ENCODE assay signal across 29 cellular contexts in the genomic region with DNA sequence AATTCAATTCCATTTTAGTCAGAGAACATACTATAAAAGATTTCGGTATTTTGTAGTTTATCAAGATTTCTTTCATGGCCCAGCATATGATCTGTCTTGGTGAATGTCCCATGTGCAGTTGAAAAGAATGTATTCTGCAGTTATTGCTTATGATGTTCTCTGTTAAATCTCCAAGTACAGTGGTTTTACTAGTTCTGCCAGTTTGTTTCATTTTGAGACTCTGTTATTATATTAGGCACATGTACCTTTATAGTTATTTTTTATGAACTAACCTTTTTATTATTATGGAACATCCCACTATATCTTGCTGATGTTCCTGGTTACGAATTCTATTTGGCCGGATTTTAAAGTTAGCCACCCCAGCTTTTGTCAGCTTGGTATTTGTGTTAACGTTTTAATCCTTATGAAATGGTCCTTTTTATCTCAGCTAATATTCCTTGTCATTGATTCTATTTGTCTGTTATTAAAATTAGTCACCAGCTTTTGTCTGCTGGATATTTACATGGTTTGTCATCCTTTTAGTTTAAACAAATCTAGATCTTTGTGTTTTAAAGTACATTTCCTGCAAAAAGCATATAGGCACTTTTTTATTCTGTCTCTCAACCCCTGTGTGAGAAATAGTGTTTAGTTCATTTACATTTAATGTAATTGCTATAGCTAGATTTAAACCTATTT. TPM values are rescaled to one million over a fixed set of nuclear protein-coding genes. Genes with fewer than 3 reads are reported as not detected.
DNase-seq lines count a peak whose midpoint lies in the region; ATAC-seq and TF ChIP-seq lines count a peak whose summit lies in the region.
"Had no signal": no experiment of that assay in that cellular context is flagged by ENCODE, and none has a peak within 500 bp of the region (broad histone marks: within the 10 kb centered on the region; RNA-seq: fewer than 3 reads in every experiment).

No MANE protein-coding gene starts in this region.

- H3K9me3 Mint-ChIP-seq in endodermal cell (no peaks in the 10 kb centered on the region), nephron progenitor cell (no peaks in the 10 kb centered on the region)
- H3K9me3 Mint-ChIP-seq: activated CD4-positive, alpha-beta T cell treated with anti-CD3 and anti-CD28 coated beads, Interleukin-2, amount 10 ng/mL, durations not matched to agents 7 days and 5 days; activated naive CD8-positive, alpha-beta T cell treated with anti-CD3 and anti-CD28 coated beads, Interleukin-2, amount 50 U/mL, for 24 hours; stimulated activated naive CD8-positive, alpha-beta T cell treated with anti-CD3 and anti-CD28 coated beads, Interleukin-15, amount 100 ng/mL, for 72 hours; T-helper 2 cell treated with Interferon-gamma antibody and Interleukin-4, amounts not matched to agents 5 μg/mL and 100 μg/mL, for 36 hours had no signal

- ATAC-seq in aorta (ENCODE audit: low FRiP score) (no peak), upper lobe of left lung (ENCODE audit: low FRiP score in 2 of 2) (no peak)
- ATAC-seq: activated naive CD8-positive, alpha-beta T cell treated with anti-CD3 and anti-CD28 coated beads, Interleukin-2, amount 50 U/mL, for 24 hours; stimulated activated naive CD8-positive, alpha-beta T cell treated with anti-CD3 and anti-CD28 coated beads, Interleukin-15, amount 100 ng/mL, for 72 hours had no signal

- no peaks in the 10 kb centered on the region for H3K9me3 ChIP-seq in endodermal cell (ENCODE audit: control insufficient read depth, low read length)
- H3K9me3 ChIP-seq in aorta (ENCODE audit: control insufficient read depth, low read length) = no peaks in the 10 kb centered on the region
- no peaks in the 10 kb centered on the region for H3K9me3 ChIP-seq in upper lobe of left lung
- H3K9me3 ChIP-seq: breast epithelium, SK-N-SH, tibial nerve had no signal

- DNase-seq in EH (ENCODE audit: low read depth) (peak; percentile 46), M059J (ENCODE audit: low read depth) (peak; percentile 22), endodermal cell (no peak), nephron progenitor cell (no peak), aorta (no peak), upper lobe of left lung (no peak), RPMI8226 (no peak), medulla oblongata (ENCODE audit: extremely low spot score) (no peak)
- DNase-seq: activated CD4-positive, alpha-beta T cell treated with anti-CD3 and anti-CD28 coated beads, Interleukin-2, amount 10 ng/mL, durations not matched to agents 7 days and 5 days; activated naive CD8-positive, alpha-beta T cell treated with anti-CD3 and anti-CD28 coated beads, Interleukin-2, amount 50 U/mL, for 24 hours; DMS79 treated with DMSO at 0.1 percent for 48 hours; GOT3; islet precursor cell; KBM-7; NCI-H1436 treated with DMSO at 0.1 percent for 48 hours; NCI-H2171; NCI-H524 treated with DMSO at 0.1 percent for 48 hours; retina; SK-N-SH; stimulated activated CD4-positive, alpha-beta T cell treated with anti-CD3 and anti-CD28 coated beads, Interleukin-4, amount 100 ng/mL, for 24 hours; stimulated activated naive CD8-positive, alpha-beta T cell treated with anti-CD3 and anti-CD28 coated beads, Interleukin-15, amount 100 ng/mL, for 72 hours; WERI-Rb-1 had no signal

- H3K36me3 ChIP-seq in endodermal cell (ENCODE audit: control insufficient read depth, insufficient read depth, low read length) (peaks cover 26% of the 10 kb centered on the region), aorta (ENCODE audit: control insufficient read depth in 1 of 2, insufficient read depth in 2 of 2, low read length in 1 of 2) (peaks cover 0 to 3% of the 10 kb centered on the region in 2 donors), upper lobe of left lung (peaks cover 2 to 22% (median 5%) of the 10 kb centered on the region in 4 donors)

- H3K4me1 Mint-ChIP-seq in endodermal cell = no peaks in the 10 kb centered on the region
- H3K4me1 Mint-ChIP-seq in nephron progenitor cell = no peaks in the 10 kb centered on the region

- no peak overlapping the region for H3K9ac ChIP-seq in endodermal cell (ENCODE audit: extremely low read depth, low read length, poor library complexity, severe bottlenecking)
- H3K9ac ChIP-seq: SK-N-SH had no signal

- intact Hi-C loops in aorta (cut with DNase I) = no loop called here

- H3K27me3 ChIP-seq in endodermal cell (ENCODE audit: control insufficient read depth, insufficient read depth, low read length, poor library complexity, severe bottlenecking) = no peaks in the 10 kb centered on the region
- no peaks in the 10 kb centered on the region for H3K27me3 ChIP-seq in aorta (ENCODE audit: control insufficient read depth in 1 of 2, insufficient read depth in 2 of 2, low read length in 1 of 2)
- no peaks in the 10 kb centered on the region for H3K27me3 ChIP-seq in upper lobe of left lung
- H3K27me3 ChIP-seq: breast epithelium, hepatocyte, tibial nerve had no signal

- H3K36me3 Mint-ChIP-seq in endodermal cell (ENCODE audit: low read depth) (peaks cover 12% of the 10 kb centered on the region), nephron progenitor cell (ENCODE audit: low read depth) (peaks cover 34% of the 10 kb centered on the region)

- no peak for TF ChIP-seq POLR2A in upper lobe of left lung (IDR thresholded peaks at IDR 0.05)

- H3K4me3 ChIP-seq in endodermal cell (ENCODE audit: low read length) = no peak overlapping the region
- no peak overlapping the region for H3K4me3 ChIP-seq in aorta (ENCODE audit: low read length in 2 of 2)
- no peak overlapping the region for H3K4me3 ChIP-seq in upper lobe of left lung
- H3K4me3 ChIP-seq: breast epithelium, hepatocyte, tibial nerve had no signal

- TF ChIP-seq CTCF in endodermal cell (conservative IDR thresholded peaks at IDR 0.05) (no peak), nephron progenitor cell (IDR thresholded peaks at IDR 0.05) (no peak), upper lobe of left lung (IDR thresholded peaks at IDR 0.05) (no peak)

- no peaks in the 10 kb centered on the region for H3K4me1 ChIP-seq in endodermal cell (ENCODE audit: control insufficient read depth, insufficient read depth, low read length)
- H3K4me1 ChIP-seq in aorta (ENCODE audit: control insufficient read depth in 1 of 2, insufficient read depth in 2 of 2, low read length in 2 of 2) = no peaks in the 10 kb centered on the region
- H3K4me1 ChIP-seq in upper lobe of left lung = peaks cover 0 to 1% (median 0%) of the 10 kb centered on the region in 4 donors
- H3K4me1 ChIP-seq: breast epithelium had no signal

- no peak overlapping the region for H3K4me3 Mint-ChIP-seq in endodermal cell
- no peak overlapping the region for H3K4me3 Mint-ChIP-seq in nephron progenitor cell
- H3K4me3 Mint-ChIP-seq: activated CD4-positive, alpha-beta T cell treated with anti-CD3 and anti-CD28 coated beads, Interleukin-2, amount 10 ng/mL, durations not matched to agents 7 days and 5 days; activated naive CD8-positive, alpha-beta T cell treated with anti-CD3 and anti-CD28 coated beads, Interleukin-2, amount 50 U/mL, for 24 hours; T-helper 2 cell treated with Interferon-gamma antibody and Interleukin-4, amounts not matched to agents 5 μg/mL and 100 μg/mL, for 36 hours had no signal

- H3K27ac ChIP-seq in endodermal cell (ENCODE audit: low read depth, low read length) (no peak overlapping the region), aorta (ENCODE audit: low read depth in 1 of 2, low read length in 2 of 2) (no peak overlapping the region), upper lobe of left lung (no peak overlapping the region)
- H3K27ac ChIP-seq: breast epithelium, hepatocyte, tibial nerve, WERI-Rb-1 had no signal

- H3K27me3 Mint-ChIP-seq in endodermal cell (ENCODE audit: insufficient read depth) = no peaks in the 10 kb centered on the region
- H3K27me3 Mint-ChIP-seq in nephron progenitor cell (ENCODE audit: low read depth, poor library complexity) = peaks cover 5% of the 10 kb centered on the region
- H3K27me3 Mint-ChIP-seq: activated CD4-positive, alpha-beta T cell treated with anti-CD3 and anti-CD28 coated beads, Interleukin-2, amount 10 ng/mL, durations not matched to agents 7 days and 5 days; activated naive CD8-positive, alpha-beta T cell treated with anti-CD3 and anti-CD28 coated beads, Interleukin-2, amount 50 U/mL, for 24 hours; stimulated activated naive CD8-positive, alpha-beta T cell treated with anti-CD3 and anti-CD28 coated beads, Interleukin-15, amount 100 ng/mL, for 72 hours had no signal

- H3K27ac Mint-ChIP-seq in endodermal cell = peak overlapping the region; percentile 3
- peak overlapping the region; percentile 5 for H3K27ac Mint-ChIP-seq in nephron progenitor cell
- H3K27ac Mint-ChIP-seq: activated CD4-positive, alpha-beta T cell treated with anti-CD3 and anti-CD28 coated beads, Interleukin-2, amount 10 ng/mL, durations not matched to agents 7 days and 5 days; activated naive CD8-positive, alpha-beta T cell treated with anti-CD3 and anti-CD28 coated beads, Interleukin-2, amount 50 U/mL, for 24 hours; T-helper 2 cell treated with Interferon-gamma antibody and Interleukin-4, amounts not matched to agents 5 μg/mL and 100 μg/mL, for 36 hours had no signal

- WGBS in endodermal cell (ENCODE audit: insufficient coverage in 1 of 2, insufficient read length in 1 of 2), 2 experiments = 93% methylated on average over 4 of the region's 4 CpGs; no CpG with 5 or more reads in 1 of the 2 experiments
- WGBS in aorta, 2 donors = 89 to 92% methylated on average over 4 of the region's 4 CpGs
- 92 to 94% methylated on average over 4 of the region's 4 CpGs for WGBS in upper lobe of left lung, 2 donors

- no peak for TF ChIP-seq EP300 in upper lobe of left lung (IDR thresholded peaks at IDR 0.05)

RNA-seq across cellular contexts. Expression of gene VTA1, which starts 48.9 kb away (rescaled TPM):
- 133 and 178 TPM in 2 replicates for total RNA-seq in M059J (2014; rRNA removed; shearing (Covaris generic))
- total RNA-seq in endodermal cell (10 to 100 TPM; 64.4 to 68.8 TPM), aorta (10 to 100 TPM; 26.7 to 29.9 TPM), upper lobe of left lung (10 to 100 TPM; 15.8 to 36.0 (median 25.7) TPM)
- polyA plus RNA-seq in endodermal cell (2013, experiment 1 of 2) = 72.9 TPM
- polyA plus RNA-seq in endodermal cell (2013, experiment 2 of 2) = 74.3 TPM
- polyA plus RNA-seq in aorta = 10 to 100 TPM; 20.1 to 24.7 TPM

RNA-seq across cellular contexts. Expression of gene NMBR, which starts 49.1 kb away (rescaled TPM):
- total RNA-seq in M059J (2014; rRNA removed; shearing (Covaris generic)) = 0.30 TPM in 1 of 2 replicates, not detected in the other
- total RNA-seq in endodermal cell (under 1 TPM in 1 of 2 donors, not detected in 1; 0.33 TPM), aorta (under 1 TPM in 1 of 2 donors, not detected in 1; 0.45 TPM), upper lobe of left lung (not detected)
- polyA plus RNA-seq in endodermal cell (2013, experiment 1 of 2) = 0.18 TPM
- polyA plus RNA-seq in endodermal cell (2013, experiment 2 of 2) = not detected
- not detected for polyA plus RNA-seq in aorta
- total RNA-seq: activated CD4-positive, alpha-beta T cell treated with anti-CD3 and anti-CD28 coated beads, Interleukin-2, amount 10 ng/mL, durations not matched to agents 7 days and 5 days; lower leg skin; mucosa of gallbladder; RPMI7951 had no signal
- polyA plus RNA-seq: hepatocyte, SK-N-SH had no signal

Comparison
In these comparisons a context has a peak if more than half of its experiments do, and no peak if none do; other contexts are left out.
1. DNase-seq: peak in EH (single experiment) and M059J (single experiment); none in endodermal cell (single experiment), nephron progenitor cell (single experiment), aorta (0 of 2), upper lobe of left lung (0 of 2), RPMI8226 (single experiment) and medulla oblongata (single experiment).